In the genomic region with DNA sequence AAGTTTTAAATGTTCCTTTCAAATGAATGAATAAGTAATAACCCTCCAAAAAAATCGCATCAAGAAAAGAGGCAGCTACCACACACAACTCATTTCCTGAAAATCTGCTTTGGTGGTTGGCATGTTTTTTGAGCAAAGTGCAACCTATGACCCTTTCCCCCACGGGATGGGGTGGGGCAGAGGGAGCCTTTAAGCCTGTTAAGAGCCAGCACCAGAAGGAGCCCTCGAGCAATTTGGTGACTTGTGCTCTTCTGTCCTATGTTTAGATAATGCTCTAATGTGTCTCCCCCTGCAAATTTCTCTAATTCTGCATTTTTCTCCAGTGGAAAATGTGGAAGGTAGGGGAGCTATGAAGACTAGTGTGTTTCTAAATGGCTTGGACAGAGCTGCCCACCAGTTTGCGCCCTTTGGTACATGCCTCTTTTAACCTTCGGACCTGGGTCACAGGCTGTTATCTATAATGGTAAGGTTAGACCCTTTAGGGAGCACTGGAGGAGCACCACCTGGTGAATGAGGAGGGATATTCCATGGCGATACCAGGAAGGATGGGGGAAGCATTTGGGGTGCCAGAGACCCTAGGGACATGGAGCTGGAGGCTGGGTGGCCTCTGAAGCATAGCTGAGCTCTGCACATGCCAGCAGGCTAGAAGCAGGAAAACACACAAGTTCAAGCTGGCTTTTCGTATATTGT, we compare ENCODE assay signal across 9 cellular contexts. TPM values are rescaled to one million over a fixed set of nuclear protein-coding genes. Genes with fewer than 3 reads are reported as not detected.
A peak's percentile ranks its signal among the peaks of the same experiment; 100 is the strongest.
DNase-seq lines count a peak whose midpoint lies in the region; ATAC-seq, FAIRE-seq and TF ChIP-seq lines count a peak whose summit lies in the region.
"Had no signal": no experiment of that assay in that cellular context is flagged by ENCODE, and none has a peak within 500 bp of the region (broad histone marks: within the 10 kb centered on the region; RNA-seq: fewer than 3 reads in every experiment).

No MANE protein-coding gene starts in this region.

- H2AFZ ChIP-seq in smooth muscle cell (ENCODE audit: low read depth) = no peak overlapping the region

- no peak for FAIRE-seq in HTR-8/SVneo (lab: Jason Lieb, UNC)

- H3K36me3 Mint-ChIP-seq in endodermal cell (ENCODE audit: low read depth) = peaks cover 20% of the 10 kb centered on the region

- no peak for ATAC-seq in GM18867 (IDR thresholded peaks at IDR 0.05; ENCODE audit: unreplicated experiment)

- H3K9me3 ChIP-seq in endodermal cell (ENCODE audit: control insufficient read depth, low read length) (no peaks in the 10 kb centered on the region), smooth muscle cell (replicated peaks; ENCODE audit: low read depth) (no peaks in the 10 kb centered on the region)

- TF ChIP-seq CTCF in endodermal cell (conservative IDR thresholded peaks at IDR 0.05) (peak; percentile 16), smooth muscle cell (IDR thresholded peaks at IDR 0.05; ENCODE audit: borderline replicate concordance, insufficient read depth, poor library complexity, severe bottlenecking) (no peak)

- H3K4me2 ChIP-seq in smooth muscle cell = peak overlapping the region; percentile 93

- peaks cover 8% of the 10 kb centered on the region for H3K4me1 Mint-ChIP-seq in endodermal cell

- H3K27me3 ChIP-seq in endodermal cell (ENCODE audit: control insufficient read depth, insufficient read depth, low read length, poor library complexity, severe bottlenecking) (peaks cover 22% of the 10 kb centered on the region), smooth muscle cell (ENCODE audit: low read depth) (peaks cover 11% of the 10 kb centered on the region)

- 85 to 86% methylated on average over 4 to 7 of the region's 7 CpGs for WGBS in endodermal cell (ENCODE audit: insufficient coverage in 1 of 2, insufficient read length in 1 of 2), 2 experiments
- WGBS in smooth muscle cell (ENCODE audit: low lambda C conversion rate) = 72% methylated on average over 7 of the region's 7 CpGs

- H3K27me3 Mint-ChIP-seq in endodermal cell (ENCODE audit: insufficient read depth) = peaks cover 22% of the 10 kb centered on the region

- H3K4me3 ChIP-seq in endodermal cell (ENCODE audit: low read length) = no peak overlapping the region
- peak overlapping the region; percentile 55 for H3K4me3 ChIP-seq in smooth muscle cell

- DNase-seq in DMS53 (lab: John Stamatoyannopoulos, UW) (peak; percentile 14), DMS53 treated with DMSO at 0.1 percent for 48 hours (lab: John Stamatoyannopoulos, UW; ENCODE audit: unreplicated experiment) (no peak), T-helper 1 cell (peak in 3 of 5 donors; percentile 34 to 74 (median 34)), endodermal cell (no peak), smooth muscle cell (lab: John Stamatoyannopoulos, UW; ENCODE audit: unreplicated experiment) (no peak), NCI-H345 (lab: John Stamatoyannopoulos, UW) (no peak), HTR-8/SVneo (ENCODE audit: insufficient read length, low spot score) (no peak)

- H4K20me1 ChIP-seq in smooth muscle cell (ENCODE audit: low read depth) = peaks cover 61% of the 10 kb centered on the region

- H3K9ac ChIP-seq in endodermal cell (ENCODE audit: extremely low read depth, low read length, poor library complexity, severe bottlenecking) (no peak overlapping the region), smooth muscle cell (ENCODE audit: low read depth) (no peak overlapping the region)

- H3K27ac ChIP-seq in endodermal cell (ENCODE audit: low read depth, low read length) (no peak overlapping the region), smooth muscle cell (ENCODE audit: low read depth) (no peak overlapping the region)

- peak overlapping the region; percentile 78 for H3K4me3 Mint-ChIP-seq in endodermal cell

- H3K36me3 ChIP-seq in endodermal cell (ENCODE audit: control insufficient read depth, insufficient read depth, low read length) = peaks cover 37% of the 10 kb centered on the region
- H3K36me3 ChIP-seq in smooth muscle cell (ENCODE audit: low read depth) = no peaks in the 10 kb centered on the region

- peak overlapping the region; percentile 68 for H3K27ac Mint-ChIP-seq in endodermal cell

- H3K4me1 ChIP-seq in endodermal cell (ENCODE audit: control insufficient read depth, insufficient read depth, low read length) (no peaks in the 10 kb centered on the region), smooth muscle cell (ENCODE audit: low read depth) (peaks cover 3% of the 10 kb centered on the region)

- H3K9me3 Mint-ChIP-seq in endodermal cell = no peaks in the 10 kb centered on the region

- H3F3A ChIP-seq in smooth muscle cell (ENCODE audit: low read depth) = peaks cover 24% of the 10 kb centered on the region

- no peaks in the 10 kb centered on the region for H3K79me2 ChIP-seq in smooth muscle cell (ENCODE audit: low read depth)

RNA-seq across cellular contexts. Expression of a gene that starts 1.6 kb away (rescaled TPM):
- 10 to 100 TPM; 26.3 to 29.8 TPM for total RNA-seq in endodermal cell
- polyA plus RNA-seq in endodermal cell (2013, experiment 1 of 2) = 1.1 TPM
- polyA plus RNA-seq in endodermal cell (2013, experiment 2 of 2) = 0.99 TPM
- total RNA-seq in smooth muscle cell = 15.6 and 30.8 TPM in 2 replicates
- polyA plus RNA-seq in smooth muscle cell = 10.1 and 30.2 TPM in 2 replicates

RNA-seq across cellular contexts. Expression of a gene that starts 13.0 kb away (rescaled TPM):
- total RNA-seq in endodermal cell = under 1 TPM; 0.15 to 0.20 TPM
- not detected for polyA plus RNA-seq in endodermal cell (2013, experiment 1 of 2)
- not detected for polyA plus RNA-seq in endodermal cell (2013, experiment 2 of 2)
- total RNA-seq in smooth muscle cell = 0.04 TPM in 2 replicates
- 0.07 TPM in 2 replicates for polyA plus RNA-seq in smooth muscle cell
- polyA plus RNA-seq: AG04450 had no signal

RNA-seq across cellular contexts. Expression of a gene that starts 16.0 kb away (rescaled TPM):
- total RNA-seq in endodermal cell (not detected), smooth muscle cell (not detected in 2 replicates)
- polyA plus RNA-seq in endodermal cell (2013, experiment 1 of 2) = not detected
- not detected for polyA plus RNA-seq in endodermal cell (2013, experiment 2 of 2)
- polyA plus RNA-seq in smooth muscle cell = 1.1 and 1.7 TPM in 2 replicates
- polyA plus RNA-seq: AG04450 had no signal

RNA-seq across cellular contexts. Expression of a gene that starts 21.0 kb away (rescaled TPM):
- total RNA-seq in endodermal cell (100 to 1,000 TPM; 698 to 827 TPM), smooth muscle cell (56.2 and 58.6 TPM in 2 replicates)
- 472 TPM for polyA plus RNA-seq in endodermal cell (2013, experiment 1 of 2)
- polyA plus RNA-seq in endodermal cell (2013, experiment 2 of 2) = 385 TPM
- 225 and 316 TPM in 2 replicates for polyA plus RNA-seq in smooth muscle cell

RNA-seq across cellular contexts. Expression of a gene that starts 51.1 kb away (rescaled TPM):
- total RNA-seq in endodermal cell (under 1 TPM; 0.22 to 0.71 TPM), smooth muscle cell (1.6 TPM in 1 of 2 replicates, not detected in the other)
- 0.46 TPM for polyA plus RNA-seq in endodermal cell (2013, experiment 1 of 2)
- 0.29 TPM for polyA plus RNA-seq in endodermal cell (2013, experiment 2 of 2)
- polyA plus RNA-seq in smooth muscle cell = 0.31 and 0.66 TPM in 2 replicates

Comparison
In these comparisons a context has a peak if more than half of its experiments do, and no peak if none do; other contexts are left out.
1. DNase-seq: peak in DMS53 (single experiment) and T-helper 1 cell (3 of 5); none in DMS53 treated with DMSO at 0.1 percent for 48 hours (single experiment), endodermal cell (single experiment), smooth muscle cell (single experiment), NCI-H345 (single experiment) and HTR-8/SVneo (single experiment).